8 cellular contexts compared by ENCODE assay signal in genomic region chr7:131556912-131557457, GRCh38. TPM values are rescaled to one million over a fixed set of nuclear protein-coding genes. Genes with fewer than 3 reads are reported as not detected.
DNase-seq lines count a peak whose midpoint lies in the region; ATAC-seq and TF ChIP-seq lines count a peak whose summit lies in the region.

No MANE protein-coding gene starts in this region.

- no peak for TF ChIP-seq CTCF in CD4-positive, alpha-beta T cell (IDR thresholded peaks at IDR 0.05)
- TF ChIP-seq CTCF in thyroid gland (IDR thresholded peaks at IDR 0.05) = no peak

- no peak overlapping the region for H3K27ac ChIP-seq in CD4-positive, alpha-beta T cell (ENCODE audit: low read depth, low read length)
- peak overlapping the region in 2 of 3 donors; percentile 63 to 64 for H3K27ac ChIP-seq in thyroid gland

- no peak overlapping the region for H3K27ac Mint-ChIP-seq in CD4-positive, alpha-beta T cell
- no peak overlapping the region for H3K27ac Mint-ChIP-seq in activated CD4-positive, alpha-beta memory T cell treated with anti-CD3 and anti-CD28 coated beads for 36 hours

- H3K36me3 ChIP-seq in thyroid gland = no peaks in the 10 kb centered on the region

- H3K4me3 ChIP-seq in thyroid gland (replicated peaks in 1 of 3) = peak overlapping the region in 2 of 3 donors; percentile 47 to 71

- no peaks in the 10 kb centered on the region for H3K9me3 ChIP-seq in CD4-positive, alpha-beta T cell (ENCODE audit: control insufficient read depth, low read length)
- no peaks in the 10 kb centered on the region for H3K9me3 ChIP-seq in thyroid gland

- H3K4me1 ChIP-seq in thyroid gland = peaks cover 19 to 24% of the 10 kb centered on the region in 2 donors

- POLR2A ChIA-PET in CD4-positive, alpha-beta T cell (lab: Charles Lee) = no interaction called here
- POLR2A ChIA-PET in activated CD4-positive, alpha-beta memory T cell treated with anti-CD3 and anti-CD28 coated beads for 36 hours (lab: Charles Lee) = no interaction called here

- TF ChIP-seq POLR2A in thyroid gland (IDR thresholded peaks at IDR 0.05) = no peak

- no peaks in the 10 kb centered on the region for H3K9me3 Mint-ChIP-seq in CD4-positive, alpha-beta T cell
- H3K9me3 Mint-ChIP-seq in activated CD4-positive, alpha-beta memory T cell treated with anti-CD3 and anti-CD28 coated beads for 36 hours = no peaks in the 10 kb centered on the region

- peaks cover 24% of the 10 kb centered on the region for H3K4me1 Mint-ChIP-seq in CD4-positive, alpha-beta T cell (ENCODE audit: low read depth)
- H3K4me1 Mint-ChIP-seq in activated CD4-positive, alpha-beta memory T cell treated with anti-CD3 and anti-CD28 coated beads for 36 hours (ENCODE audit: low read depth) = peaks cover 10% of the 10 kb centered on the region

- H3K27me3 Mint-ChIP-seq in CD4-positive, alpha-beta T cell = peaks cover 72% of the 10 kb centered on the region
- peaks cover 44% of the 10 kb centered on the region for H3K27me3 Mint-ChIP-seq in activated CD4-positive, alpha-beta memory T cell treated with anti-CD3 and anti-CD28 coated beads for 36 hours

- ATAC-seq in CD4-positive, alpha-beta T cell (ENCODE audit: poor library complexity) = no peak
- ATAC-seq in HG02759 (IDR thresholded peaks at IDR 0.05; ENCODE audit: unreplicated experiment) (peak; percentile 17), GM18517 (IDR thresholded peaks at IDR 0.05; ENCODE audit: unreplicated experiment) (no peak), GM18870 (IDR thresholded peaks at IDR 0.05; ENCODE audit: unreplicated experiment) (no peak)

- CTCF ChIA-PET in CD4-positive, alpha-beta T cell (lab: Charles Lee) = no interaction called here
- CTCF ChIA-PET in activated CD4-positive, alpha-beta memory T cell treated with anti-CD3 and anti-CD28 coated beads for 36 hours (lab: Charles Lee) = interaction anchor here (1.4 kb wide), 1 partner anchor 11 kb away, joined by 6 read pairs; no protein-coding TSS in a partner anchor

- no peaks in the 10 kb centered on the region for H3K36me3 Mint-ChIP-seq in CD4-positive, alpha-beta T cell (ENCODE audit: low read depth)
- H3K36me3 Mint-ChIP-seq in activated CD4-positive, alpha-beta memory T cell treated with anti-CD3 and anti-CD28 coated beads for 36 hours = no peaks in the 10 kb centered on the region

- no peak for DNase-seq in CD4-positive, alpha-beta T cell
- DNase-seq in activated CD4-positive, alpha-beta memory T cell treated with anti-CD3 and anti-CD28 coated beads for 36 hours = no peak
- peak; percentile 73 for DNase-seq in left kidney (ENCODE audit: low read depth, low spot score)
- DNase-seq in thyroid gland = no peak
- no peak for DNase-seq in Ammon's horn (ENCODE audit: low spot score)

- WGBS in thyroid gland, 2 donors = 5 to 11% methylated on average over 4 to 7 of the region's 23 CpGs

- peak overlapping the region; percentile 83 for H3K4me3 Mint-ChIP-seq in CD4-positive, alpha-beta T cell
- peak overlapping the region; percentile 53 for H3K4me3 Mint-ChIP-seq in activated CD4-positive, alpha-beta memory T cell treated with anti-CD3 and anti-CD28 coated beads for 36 hours

- H3K27me3 ChIP-seq in CD4-positive, alpha-beta T cell (ENCODE audit: control insufficient read depth, insufficient read depth, low read length) = peaks cover 45% of the 10 kb centered on the region
- H3K27me3 ChIP-seq in thyroid gland = no peaks in the 10 kb centered on the region

- intact Hi-C loops in CD4-positive, alpha-beta T cell (cut with DNase I, micrococcal nuclease) = no loop called here
- intact Hi-C loops in activated CD4-positive, alpha-beta memory T cell treated with anti-CD3 and anti-CD28 coated beads for 36 hours (cut with micrococcal nuclease) = no loop called here
- intact Hi-C loops in thyroid gland (cut with DNase I) = no loop called here

RNA-seq across cellular contexts. Expression of gene PODXL, which starts 0.6 kb away (rescaled TPM):
- under 1 TPM; 0.16 to 0.47 TPM for total RNA-seq in CD4-positive, alpha-beta T cell
- total RNA-seq in activated CD4-positive, alpha-beta memory T cell treated with anti-CD3 and anti-CD28 coated beads for 36 hours = 1 to 10 TPM in 1 of 2 experiments, under 1 TPM in 1; 0.62 to 1.3 TPM
- total RNA-seq in thyroid gland = 100 to 1,000 TPM in 1 of 4 donors, 10 to 100 TPM in 3; 47.7 to 125 (median 56.3) TPM

Comparison
In these comparisons a context has a peak if more than half of its experiments do, and no peak if none do; other contexts are left out.
1. RNA of gene PODXL, which starts 0.6 kb away (total RNA-seq): 47.7 to 125 TPM in thyroid gland; 0.62 to 1.3 TPM in activated CD4-positive, alpha-beta memory T cell treated with anti-CD3 and anti-CD28 coated beads for 36 hours and 0.16 to 0.47 TPM in CD4-positive, alpha-beta T cell; every median in the first group is over 10 times any median in the second.